In genomic region chr6:160343144-160343543, GRCh38 we compare ENCODE assay signal across 3 cellular contexts.
TF ChIP-seq lines count a peak whose summit lies in the region.

No MANE protein-coding gene starts in this region.

TF ChIP-seq in HepG2, 621 proteins besides CTCF, POLR2A, EP300 and RAD21:
- TF ChIP-seq MAFF (IDR thresholded peaks at IDR 0.05; ENCODE audit: low read depth, low read length), result peak; percentile 35; the same call in 1 of the 2 replicates
- peak; percentile 45 to 68 for TF ChIP-seq MAFK (conservative IDR thresholded peaks at IDR 0.05 in 1 of 2, IDR thresholded peaks at IDR 0.05 in 1 of 2; ENCODE audit: low read length in 2 of 2)
- no peak for TF ChIP-seq ZNF75D (CRISPR knock-in tag; IDR thresholded peaks at IDR 0.05; ENCODE audit: borderline replicate concordance)
TF ChIP-seq in HepG2: peak in this region for 2.

TF ChIP-seq in A549, 52 proteins besides CTCF, POLR2A, EP300 and RAD21:
- TF ChIP-seq NPAS2 (CRISPR knock-in tag; IDR thresholded peaks at IDR 0.05; ENCODE audit: borderline replicate concordance), result no peak
- peak; percentile 40 for TF ChIP-seq MAFK (IDR thresholded peaks at IDR 0.05; ENCODE audit: partially characterized antibody)

TF ChIP-seq in K562, 482 proteins besides CTCF, POLR2A, EP300 and RAD21:
- TF ChIP-seq ZNF75A (CRISPR knock-in tag; IDR thresholded peaks at IDR 0.05) (no peak), C11orf30 (IDR thresholded peaks at IDR 0.05; ENCODE audit: low read depth) (peak; percentile 8; the same call in 1 of the 2 replicates), ZNF316 (IDR thresholded peaks at IDR 0.05) (peak; percentile 60)
TF ChIP-seq in K562: peak in this region for 2.
